In the genomic region with DNA sequence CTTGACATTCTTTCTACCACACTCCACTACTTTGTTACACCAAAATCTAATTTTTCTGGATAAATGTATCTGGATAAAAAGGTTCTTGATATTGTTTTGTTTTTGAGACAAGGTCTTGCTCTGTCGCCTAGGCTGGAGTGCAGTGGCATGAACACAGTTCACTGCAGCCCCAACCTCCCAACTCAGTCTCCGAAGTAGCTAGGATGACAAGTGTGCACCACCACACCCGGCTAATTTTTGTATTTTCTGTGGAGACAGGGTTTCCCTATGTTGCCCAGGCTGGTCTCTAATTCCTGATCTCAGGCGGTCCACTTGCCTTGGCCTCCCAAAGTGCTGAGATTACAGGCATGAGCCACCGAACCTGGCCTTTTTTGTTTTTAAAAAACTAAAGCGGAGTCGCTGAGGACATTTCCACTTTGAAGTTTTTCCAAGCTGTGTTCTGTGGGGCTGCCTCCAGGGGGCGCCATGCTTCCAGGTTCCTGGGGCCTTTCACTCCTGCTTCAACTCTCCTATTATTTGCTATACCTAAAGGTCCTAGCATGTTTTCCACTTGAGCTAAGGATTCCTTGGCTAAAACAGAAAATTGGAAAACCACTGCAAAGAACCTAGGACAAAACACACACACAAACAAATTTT, we compare ENCODE assay signal across 8 cellular contexts.
DNase-seq lines count a peak whose midpoint lies in the region; ATAC-seq and TF ChIP-seq lines count a peak whose summit lies in the region.

No MANE protein-coding gene starts in this region.

- no peak for TF ChIP-seq POLR2A in GM18505 (IDR thresholded peaks at IDR 0.05; ENCODE audit: borderline replicate concordance, extremely low read depth, insufficient read depth, insufficient read length)

- H3K27ac ChIP-seq in RWPE2 (ENCODE audit: poor library complexity, severe bottlenecking): peak overlapping the region; percentile 40

- H3K27me3 ChIP-seq in RWPE2 (ENCODE audit: insufficient read depth, poor library complexity, severe bottlenecking): no peaks in the 10 kb centered on the region

- no peak overlapping the region for H3K4me3 ChIP-seq in RWPE2 (ENCODE audit: severe bottlenecking)
- H3K4me3 ChIP-seq in epithelial cell of esophagus (ENCODE audit: low read length): no peak overlapping the region

- DNase-seq in DMS53 (lab: John Stamatoyannopoulos, UW) (peak; percentile 46), DMS53 treated with DMSO at 0.1 percent for 48 hours (lab: John Stamatoyannopoulos, UW; ENCODE audit: unreplicated experiment) (no peak), RWPE2 (ENCODE audit: low spot score) (no peak), epithelial cell of esophagus (ENCODE audit: low read depth) (no peak), SKM-1 (lab: John Stamatoyannopoulos, UW; ENCODE audit: unreplicated experiment) (no peak)
- DNase-seq in stimulated activated CD4-positive, alpha-beta T cell treated with anti-CD3 and anti-CD28 coated beads, Interleukin-1b, Interleukin-23, amount 100 ng/mL, for 48 hours: peak; percentile 32

- H3K36me3 ChIP-seq in RWPE2 (ENCODE audit: low read depth): no peaks in the 10 kb centered on the region

- H3K4me1 ChIP-seq in RWPE2 (ENCODE audit: insufficient read depth, poor library complexity, severe bottlenecking): peaks cover 26% of the 10 kb centered on the region

- H3K9me3 ChIP-seq in RWPE2 (ENCODE audit: severe bottlenecking): no peaks in the 10 kb centered on the region

- TF ChIP-seq CTCF in RWPE2 (IDR thresholded peaks at IDR 0.05; ENCODE audit: poor library complexity, severe bottlenecking) (peak; percentile 53), epithelial cell of esophagus (IDR thresholded peaks at IDR 0.05; ENCODE audit: insufficient read depth, low read depth, low read length, missing control alignments) (peak; percentile 58)

- ATAC-seq in RWPE2 (ENCODE audit: low read depth): no peak
- ATAC-seq in GM18505 (IDR thresholded peaks at IDR 0.05; ENCODE audit: unreplicated experiment): no peak
- ATAC-seq in HG02798 (IDR thresholded peaks at IDR 0.05; ENCODE audit: poor library complexity, unreplicated experiment): no peak

Comparison
In these comparisons a context has a peak if more than half of its experiments do, and no peak if none do; other contexts are left out.
1. DNase-seq: peak in DMS53 (single experiment) and stimulated activated CD4-positive, alpha-beta T cell treated with anti-CD3 and anti-CD28 coated beads, Interleukin-1b, Interleukin-23, amount 100 ng/mL, for 48 hours (single experiment); none in DMS53 treated with DMSO at 0.1 percent for 48 hours (single experiment), RWPE2 (single experiment), epithelial cell of esophagus (single experiment) and SKM-1 (single experiment).